In genomic region chr7:133550145-133550544, GRCh38 we compare ENCODE assay signal across 15 cellular contexts.
A peak's percentile ranks its signal among the peaks of the same experiment; 100 is the strongest.
DNase-seq lines count a peak whose midpoint lies in the region; ATAC-seq, FAIRE-seq and TF ChIP-seq lines count a peak whose summit lies in the region.
"Had no signal": no experiment of that assay in that cellular context is flagged by ENCODE, and none has a peak within 500 bp of the region (broad histone marks: within the 10 kb centered on the region; RNA-seq: fewer than 3 reads in every experiment).

No MANE protein-coding gene starts in this region.

- no peaks in the 10 kb centered on the region for H3K79me2 ChIP-seq in keratinocyte (ENCODE audit: control insufficient read depth, insufficient read depth, low read length)

- H2BK5ac ChIP-seq in neuronal stem cell (ENCODE audit: low read length), result no peak overlapping the region

- H3K36me3 ChIP-seq in bronchial epithelial cell (ENCODE audit: control insufficient read depth, insufficient read depth, low read length) (no peaks in the 10 kb centered on the region), keratinocyte (ENCODE audit: control insufficient read depth in 2 of 2, extremely low read depth in 1 of 2, insufficient read depth in 2 of 2, low read length in 2 of 2) (no peaks in the 10 kb centered on the region), neuronal stem cell (replicated peaks in 1 of 2; ENCODE audit: control insufficient read depth in 2 of 2, insufficient read depth in 2 of 2, low read length in 2 of 2) (no peaks in the 10 kb centered on the region), spleen (no peaks in the 10 kb centered on the region)
- H3K36me3 ChIP-seq: BE2C had no signal

- H3K27ac ChIP-seq in RWPE1 (no peak overlapping the region), keratinocyte (ENCODE audit: control insufficient read depth, insufficient read depth, low read length) (no peak overlapping the region), neuronal stem cell (replicated peaks; ENCODE audit: low read length) (no peak overlapping the region), spleen (no peak overlapping the region)

- H3K4me3 ChIP-seq in bronchial epithelial cell (ENCODE audit: low read depth, low read length) (no peak overlapping the region), keratinocyte (ENCODE audit: control insufficient read depth in 2 of 3, extremely low read depth in 1 of 3, insufficient read depth in 2 of 3, low read depth in 1 of 3, low read length in 3 of 3) (no peak overlapping the region), neuronal stem cell (ENCODE audit: low read length in 2 of 2) (no peak overlapping the region), spleen (no peak overlapping the region)

- FAIRE-seq in D721Med (lab: Jason Lieb, UNC), result peak; percentile 41
- no peak for FAIRE-seq in bronchial epithelial cell (lab: Jason Lieb, UNC)
- FAIRE-seq in keratinocyte (lab: Jason Lieb, UNC), result peak; percentile 55
- FAIRE-seq: H1 had no signal

- no peak overlapping the region for H4K91ac ChIP-seq in neuronal stem cell (ENCODE audit: low read depth, low read length, poor library complexity)

- no peak for TF ChIP-seq CTCF in D721Med (IDR thresholded peaks at IDR 0.05; ENCODE audit: insufficient read depth, missing control alignments)
- TF ChIP-seq CTCF in RWPE1 (conservative IDR thresholded peaks at IDR 0.05; ENCODE audit: low read depth), result no peak
- no peak for TF ChIP-seq CTCF in bronchial epithelial cell (IDR thresholded peaks at IDR 0.05; ENCODE audit: insufficient read depth, low read length, severe bottlenecking)
- no peak for TF ChIP-seq CTCF in keratinocyte (optimal IDR thresholded peaks at IDR 0.05 in 1 of 3, IDR thresholded peaks at IDR 0.05 in 1 of 3, conservative IDR thresholded peaks at IDR 0.05 in 1 of 3; ENCODE audit: extremely low read depth in 1 of 3, insufficient read depth in 2 of 3, low read length in 3 of 3)
- no peak for TF ChIP-seq CTCF in spleen (IDR thresholded peaks at IDR 0.05 in 8 of 11, conservative IDR thresholded peaks at IDR 0.05 in 3 of 11)

- peaks cover 13% of the 10 kb centered on the region for H3K4me1 ChIP-seq in keratinocyte (ENCODE audit: control insufficient read depth, extremely low read depth, insufficient read depth, low read length)
- no peaks in the 10 kb centered on the region for H3K4me1 ChIP-seq in neuronal stem cell (ENCODE audit: control insufficient read depth in 2 of 2, insufficient read depth in 1 of 2, low read depth in 1 of 2, low read length in 2 of 2)
- H3K4me1 ChIP-seq in spleen, result no peaks in the 10 kb centered on the region

- no peak overlapping the region for H4K8ac ChIP-seq in neuronal stem cell (ENCODE audit: low read depth, low read length)

- no peaks in the 10 kb centered on the region for H4K20me1 ChIP-seq in keratinocyte (ENCODE audit: control insufficient read depth, extremely low read depth, insufficient read depth, low read length)

- no peak overlapping the region for H3K23ac ChIP-seq in neuronal stem cell (ENCODE audit: low read depth, low read length, poor library complexity)

- no peaks in the 10 kb centered on the region for H3K9me3 ChIP-seq in keratinocyte (ENCODE audit: control insufficient read depth, low read depth, low read length)
- no peaks in the 10 kb centered on the region for H3K9me3 ChIP-seq in neuronal stem cell (replicated peaks in 1 of 2; ENCODE audit: control insufficient read depth in 2 of 2, insufficient read depth in 1 of 2, low read depth in 1 of 2, low read length in 2 of 2)
- no peaks in the 10 kb centered on the region for H3K9me3 ChIP-seq in spleen
- H3K9me3 ChIP-seq: BE2C had no signal

- peak overlapping the region; percentile 39 for H3K4me2 ChIP-seq in keratinocyte (ENCODE audit: control insufficient read depth, extremely low read depth, insufficient read depth, low read depth, low read length)
- no peak overlapping the region for H3K4me2 ChIP-seq in neuronal stem cell (ENCODE audit: insufficient read depth, low read length, poor library complexity, severe bottlenecking)

- no peak overlapping the region for H2BK15ac ChIP-seq in neuronal stem cell (ENCODE audit: low read length)

- ATAC-seq in GM21390 (IDR thresholded peaks at IDR 0.05; ENCODE audit: unreplicated experiment), result no peak

- WGBS in neuronal stem cell (ENCODE audit: extremely low coverage in 2 of 2, insufficient read length in 2 of 2, insufficient replicate concordance in 1 of 2), 2 donors, result no CpG with 5 or more reads among the region's 3 CpGs
- WGBS in spleen, 5 donors, result 93 to 99% (median 97%) methylated on average over 3 of the region's 3 CpGs

- H3K27me3 ChIP-seq in bronchial epithelial cell (ENCODE audit: control insufficient read depth, insufficient read depth, low read length) (no peaks in the 10 kb centered on the region), keratinocyte (ENCODE audit: control insufficient read depth, extremely low read depth, insufficient read depth, low read length) (no peaks in the 10 kb centered on the region), neuronal stem cell (ENCODE audit: control insufficient read depth in 3 of 3, insufficient read depth in 3 of 3, low read depth in 1 of 3, low read length in 3 of 3) (no peaks in the 10 kb centered on the region), spleen (replicated peaks in 1 of 7) (no peaks in the 10 kb centered on the region)
- H3K27me3 ChIP-seq: BE2C had no signal

- DNase-seq in D721Med (ENCODE audit: insufficient read length, low spot score), result no peak
- DNase-seq in RWPE1 (ENCODE audit: low spot score), result peak; percentile 21
- DNase-seq in bronchial epithelial cell (ENCODE audit: low read depth), result peak; percentile 74
- no peak for DNase-seq in keratinocyte (ENCODE audit: low read depth, low spot score)
- no peak for DNase-seq in neuronal stem cell (ENCODE audit: low spot score)
- DNase-seq in spleen, result no peak
- DNase-seq: 8988T; BE2C; CD4-positive, CD25-positive, alpha-beta regulatory T cell; CD8-positive, alpha-beta memory T cell; COR-L47; GDM1; H9 had no signal

- no peak overlapping the region for H3K14ac ChIP-seq in neuronal stem cell (ENCODE audit: low read length)

- POLR2A ChIA-PET in RWPE1 (lab: Yijun Ruan, JAX; ENCODE audit: low non-redundant PET), result no interaction called here

- intact Hi-C loops in spleen (cut with DNase I; ENCODE audit: low total_unique reads), result no loop called here

- H3K9ac ChIP-seq in keratinocyte (ENCODE audit: control insufficient read depth, extremely low read depth, insufficient read depth, low read length), result no peak overlapping the region
- H3K9ac ChIP-seq in neuronal stem cell (ENCODE audit: low read depth, low read length, poor library complexity), result no peak overlapping the region

- no peak overlapping the region for H3K4ac ChIP-seq in neuronal stem cell (ENCODE audit: low read length)

- no peak overlapping the region for H2BK120ac ChIP-seq in neuronal stem cell (ENCODE audit: low read depth, low read length)

- H3K9me1 ChIP-seq in keratinocyte (ENCODE audit: control insufficient read depth, extremely low read depth, insufficient read depth, low read length), result no peaks in the 10 kb centered on the region

- H2AK5ac ChIP-seq in neuronal stem cell (ENCODE audit: low read depth, low read length), result no peak overlapping the region

- no peak for TF ChIP-seq POLR2A in spleen (IDR thresholded peaks at IDR 0.05)

- H2AFZ ChIP-seq in keratinocyte (ENCODE audit: control insufficient read depth, low read length) (no peak overlapping the region), neuronal stem cell (ENCODE audit: low read length) (no peak overlapping the region)

- CTCF ChIA-PET in RWPE1 (lab: Yijun Ruan, JAX), result no interaction called here

- dilution Hi-C loops in keratinocyte (cut with MboI; ENCODE audit: extremely low pct_ligation_motif_present, low sequenced_read_pairs), result no loop called here

- no peak overlapping the region for H2BK12ac ChIP-seq in neuronal stem cell (ENCODE audit: low read length)

- no peak overlapping the region for H3K18ac ChIP-seq in neuronal stem cell (ENCODE audit: low read length)

- no peaks in the 10 kb centered on the region for H3K79me1 ChIP-seq in neuronal stem cell (ENCODE audit: low read depth, low read length)

Comparison
In these comparisons a context has a peak if more than half of its experiments do, and no peak if none do; other contexts are left out.
1. DNase-seq: peak in RWPE1 (single experiment) and bronchial epithelial cell (single experiment); none in D721Med (single experiment), keratinocyte (single experiment), neuronal stem cell (single experiment) and spleen (single experiment).